In genomic region chr22:39502789-39503464, GRCh38 we compare ENCODE assay signal across 1 cellular context.
A peak's percentile ranks its signal among the peaks of the same experiment; 100 is the strongest.
TF ChIP-seq lines count a peak whose summit lies in the region.

No MANE protein-coding gene starts in this region.

TF ChIP-seq in HepG2, 621 proteins besides CTCF, POLR2A, EP300 and RAD21 (continues in another document):
- TF ChIP-seq AGO2 (optimal IDR thresholded peaks at IDR 0.05; ENCODE audit: low read depth, low read length), result peak; percentile 11
- no peak for TF ChIP-seq ZNF430 (CRISPR knock-in tag; IDR thresholded peaks at IDR 0.05)
- TF ChIP-seq DMAP1 (CRISPR knock-in tag; IDR thresholded peaks at IDR 0.05), result peak; percentile 49; the same call in 1 of the 2 replicates
- TF ChIP-seq, protein P1, sequence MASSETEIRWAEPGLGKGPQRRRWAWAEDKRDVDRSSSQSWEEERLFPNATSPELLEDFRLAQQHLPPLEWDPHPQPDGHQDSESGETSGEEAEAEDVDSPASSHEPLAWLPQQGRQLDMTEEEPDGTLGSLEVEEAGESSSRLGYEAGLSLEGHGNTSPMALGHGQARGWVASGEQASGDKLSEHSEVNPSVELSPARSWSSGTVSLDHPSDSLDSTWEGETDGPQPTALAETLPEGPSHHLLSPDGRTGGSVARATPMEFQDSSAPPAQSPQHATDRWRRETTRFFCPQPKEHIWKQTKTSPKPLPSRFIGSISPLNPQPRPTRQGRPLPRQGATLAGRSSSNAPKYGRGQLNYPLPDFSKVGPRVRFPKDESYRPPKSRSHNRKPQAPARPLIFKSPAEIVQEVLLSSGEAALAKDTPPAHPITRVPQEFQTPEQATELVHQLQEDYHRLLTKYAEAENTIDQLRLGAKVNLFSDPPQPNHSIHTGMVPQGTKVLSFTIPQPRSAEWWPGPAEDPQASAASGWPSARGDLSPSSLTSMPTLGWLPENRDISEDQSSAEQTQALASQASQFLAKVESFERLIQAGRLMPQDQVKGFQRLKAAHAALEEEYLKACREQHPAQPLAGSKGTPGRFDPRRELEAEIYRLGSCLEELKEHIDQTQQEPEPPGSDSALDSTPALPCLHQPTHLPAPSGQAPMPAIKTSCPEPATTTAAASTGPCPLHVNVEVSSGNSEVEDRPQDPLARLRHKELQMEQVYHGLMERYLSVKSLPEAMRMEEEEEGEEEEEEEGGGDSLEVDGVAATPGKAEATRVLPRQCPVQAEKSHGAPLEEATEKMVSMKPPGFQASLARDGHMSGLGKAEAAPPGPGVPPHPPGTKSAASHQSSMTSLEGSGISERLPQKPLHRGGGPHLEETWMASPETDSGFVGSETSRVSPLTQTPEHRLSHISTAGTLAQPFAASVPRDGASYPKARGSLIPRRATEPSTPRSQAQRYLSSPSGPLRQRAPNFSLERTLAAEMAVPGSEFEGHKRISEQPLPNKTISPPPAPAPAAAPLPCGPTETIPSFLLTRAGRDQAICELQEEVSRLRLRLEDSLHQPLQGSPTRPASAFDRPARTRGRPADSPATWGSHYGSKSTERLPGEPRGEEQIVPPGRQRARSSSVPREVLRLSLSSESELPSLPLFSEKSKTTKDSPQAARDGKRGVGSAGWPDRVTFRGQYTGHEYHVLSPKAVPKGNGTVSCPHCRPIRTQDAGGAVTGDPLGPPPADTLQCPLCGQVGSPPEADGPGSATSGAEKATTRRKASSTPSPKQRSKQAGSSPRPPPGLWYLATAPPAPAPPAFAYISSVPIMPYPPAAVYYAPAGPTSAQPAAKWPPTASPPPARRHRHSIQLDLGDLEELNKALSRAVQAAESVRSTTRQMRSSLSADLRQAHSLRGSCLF (CRISPR knock-in tag; IDR thresholded peaks at IDR 0.05; ENCODE audit: borderline replicate concordance), result no peak
- TF ChIP-seq KMT2A (CRISPR knock-in tag; IDR thresholded peaks at IDR 0.05), result no peak
- TF ChIP-seq ZFP82 (CRISPR knock-in tag; IDR thresholded peaks at IDR 0.05; ENCODE audit: borderline replicate concordance), result no peak
- TF ChIP-seq ZFP1 (CRISPR knock-in tag; IDR thresholded peaks at IDR 0.05), result no peak
- peak; percentile 35; the same call in 1 of the 2 replicates for TF ChIP-seq TBX2 (CRISPR knock-in tag; IDR thresholded peaks at IDR 0.05; ENCODE audit: borderline replicate concordance)
- TF ChIP-seq MEIS2 (CRISPR knock-in tag; IDR thresholded peaks at IDR 0.05), result peak; percentile 23; the same call in 1 of the 2 replicates
- peak; percentile 55; the same call in 1 of the 2 replicates for TF ChIP-seq ZFX (CRISPR knock-in tag; IDR thresholded peaks at IDR 0.05; ENCODE audit: low read depth)
- no peak for TF ChIP-seq ZNF513 (CRISPR knock-in tag; conservative IDR thresholded peaks at IDR 0.05)
- no peak for TF ChIP-seq ARID3A (IDR thresholded peaks at IDR 0.05; ENCODE audit: low read depth, low read length)
- no peak for TF ChIP-seq KLF9 (CRISPR knock-in tag; IDR thresholded peaks at IDR 0.05; ENCODE audit: low read depth)
- TF ChIP-seq FOXO1 (CRISPR knock-in tag; IDR thresholded peaks at IDR 0.05), result no peak; the same call in 1 of the 2 replicates
- no peak for TF ChIP-seq ZNF530 (CRISPR knock-in tag; IDR thresholded peaks at IDR 0.05; ENCODE audit: low read depth)
- TF ChIP-seq ZBTB26 (CRISPR knock-in tag; IDR thresholded peaks at IDR 0.05; ENCODE audit: borderline replicate concordance), result no peak
- no peak for TF ChIP-seq ZNF577 (CRISPR knock-in tag; IDR thresholded peaks at IDR 0.05; ENCODE audit: borderline replicate concordance, low read depth)
- peak; percentile 27; the same call in 1 of the 2 replicates for TF ChIP-seq ELF3 (CRISPR knock-in tag; IDR thresholded peaks at IDR 0.05)
- 0 out of 2 replicates have a peak, but pooled peaks have one; percentile 14 for TF ChIP-seq GATAD2A (CRISPR knock-in tag; IDR thresholded peaks at IDR 0.05)
- 0 out of 2 replicates have a peak, but pooled peaks have one; percentile 59 for TF ChIP-seq ZNF24 (IDR thresholded peaks at IDR 0.05)
- TF ChIP-seq EZH2 (conservative IDR thresholded peaks at IDR 0.05; ENCODE audit: low read depth, low read length), result no peak
- TF ChIP-seq, protein P2, sequence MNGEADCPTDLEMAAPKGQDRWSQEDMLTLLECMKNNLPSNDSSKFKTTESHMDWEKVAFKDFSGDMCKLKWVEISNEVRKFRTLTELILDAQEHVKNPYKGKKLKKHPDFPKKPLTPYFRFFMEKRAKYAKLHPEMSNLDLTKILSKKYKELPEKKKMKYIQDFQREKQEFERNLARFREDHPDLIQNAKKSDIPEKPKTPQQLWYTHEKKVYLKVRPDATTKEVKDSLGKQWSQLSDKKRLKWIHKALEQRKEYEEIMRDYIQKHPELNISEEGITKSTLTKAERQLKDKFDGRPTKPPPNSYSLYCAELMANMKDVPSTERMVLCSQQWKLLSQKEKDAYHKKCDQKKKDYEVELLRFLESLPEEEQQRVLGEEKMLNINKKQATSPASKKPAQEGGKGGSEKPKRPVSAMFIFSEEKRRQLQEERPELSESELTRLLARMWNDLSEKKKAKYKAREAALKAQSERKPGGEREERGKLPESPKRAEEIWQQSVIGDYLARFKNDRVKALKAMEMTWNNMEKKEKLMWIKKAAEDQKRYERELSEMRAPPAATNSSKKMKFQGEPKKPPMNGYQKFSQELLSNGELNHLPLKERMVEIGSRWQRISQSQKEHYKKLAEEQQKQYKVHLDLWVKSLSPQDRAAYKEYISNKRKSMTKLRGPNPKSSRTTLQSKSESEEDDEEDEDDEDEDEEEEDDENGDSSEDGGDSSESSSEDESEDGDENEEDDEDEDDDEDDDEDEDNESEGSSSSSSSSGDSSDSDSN (CRISPR knock-in tag; IDR thresholded peaks at IDR 0.05), result 0 out of 2 replicates have a peak, but pooled peaks have one; percentile 13
- no peak for TF ChIP-seq ZBTB7B (CRISPR knock-in tag; IDR thresholded peaks at IDR 0.05)
- TF ChIP-seq PHF21A (CRISPR knock-in tag; IDR thresholded peaks at IDR 0.05), result peak; percentile 40; the same call in 1 of the 2 replicates
- no peak for TF ChIP-seq ZSCAN21 (CRISPR knock-in tag; IDR thresholded peaks at IDR 0.05; ENCODE audit: borderline replicate concordance)
- TF ChIP-seq TARDBP (CRISPR knock-in tag; IDR thresholded peaks at IDR 0.05), result no peak
- TF ChIP-seq, protein P3, sequence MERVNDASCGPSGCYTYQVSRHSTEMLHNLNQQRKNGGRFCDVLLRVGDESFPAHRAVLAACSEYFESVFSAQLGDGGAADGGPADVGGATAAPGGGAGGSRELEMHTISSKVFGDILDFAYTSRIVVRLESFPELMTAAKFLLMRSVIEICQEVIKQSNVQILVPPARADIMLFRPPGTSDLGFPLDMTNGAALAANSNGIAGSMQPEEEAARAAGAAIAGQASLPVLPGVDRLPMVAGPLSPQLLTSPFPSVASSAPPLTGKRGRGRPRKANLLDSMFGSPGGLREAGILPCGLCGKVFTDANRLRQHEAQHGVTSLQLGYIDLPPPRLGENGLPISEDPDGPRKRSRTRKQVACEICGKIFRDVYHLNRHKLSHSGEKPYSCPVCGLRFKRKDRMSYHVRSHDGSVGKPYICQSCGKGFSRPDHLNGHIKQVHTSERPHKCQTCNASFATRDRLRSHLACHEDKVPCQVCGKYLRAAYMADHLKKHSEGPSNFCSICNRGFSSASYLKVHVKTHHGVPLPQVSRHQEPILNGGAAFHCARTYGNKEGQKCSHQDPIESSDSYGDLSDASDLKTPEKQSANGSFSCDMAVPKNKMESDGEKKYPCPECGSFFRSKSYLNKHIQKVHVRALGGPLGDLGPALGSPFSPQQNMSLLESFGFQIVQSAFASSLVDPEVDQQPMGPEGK (CRISPR knock-in tag; IDR thresholded peaks at IDR 0.05), result 0 out of 2 replicates have a peak, but pooled peaks have one; percentile 10
- TF ChIP-seq ZNF101 (CRISPR knock-in tag; IDR thresholded peaks at IDR 0.05; ENCODE audit: borderline replicate concordance, low read depth), result no peak
- no peak for TF ChIP-seq ZBTB43 (CRISPR knock-in tag; conservative IDR thresholded peaks at IDR 0.05)
- no peak for TF ChIP-seq TBP (CRISPR knock-in tag; IDR thresholded peaks at IDR 0.05)
- TF ChIP-seq ZFP37 (CRISPR knock-in tag; IDR thresholded peaks at IDR 0.05; ENCODE audit: borderline replicate concordance), result no peak
- TF ChIP-seq ZNF546 (CRISPR knock-in tag; conservative IDR thresholded peaks at IDR 0.05), result no peak
- TF ChIP-seq, protein P4, sequence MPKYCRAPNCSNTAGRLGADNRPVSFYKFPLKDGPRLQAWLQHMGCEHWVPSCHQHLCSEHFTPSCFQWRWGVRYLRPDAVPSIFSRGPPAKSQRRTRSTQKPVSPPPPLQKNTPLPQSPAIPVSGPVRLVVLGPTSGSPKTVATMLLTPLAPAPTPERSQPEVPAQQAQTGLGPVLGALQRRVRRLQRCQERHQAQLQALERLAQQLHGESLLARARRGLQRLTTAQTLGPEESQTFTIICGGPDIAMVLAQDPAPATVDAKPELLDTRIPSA (CRISPR knock-in tag; IDR thresholded peaks at IDR 0.05; ENCODE audit: borderline replicate concordance), result no peak
- TF ChIP-seq MATR3 (CRISPR knock-in tag; IDR thresholded peaks at IDR 0.05), result no peak
- no peak for TF ChIP-seq HIC2 (CRISPR knock-in tag; IDR thresholded peaks at IDR 0.05; ENCODE audit: low read depth)
- no peak for TF ChIP-seq HMG20A (CRISPR knock-in tag; IDR thresholded peaks at IDR 0.05; ENCODE audit: borderline replicate concordance)
- TF ChIP-seq PAXIP1 (CRISPR knock-in tag; conservative IDR thresholded peaks at IDR 0.05), result 0 out of 2 replicates have a peak, but pooled peaks have one; percentile 4
- peak; percentile 90; the same call in 1 of the 2 replicates for TF ChIP-seq NCOR1 (IDR thresholded peaks at IDR 0.05; ENCODE audit: borderline replicate concordance, low read length)
